ENCODE assay signal across 1 cellular context in genomic region chr20:52191436-52192295, GRCh38.
TF ChIP-seq lines count a peak whose summit lies in the region.

ZFP64 (minus strand) TSS chr20:52191779; CDS start chr20:52191636, 143 bp downstream.

TF ChIP-seq in HepG2, 621 proteins besides CTCF, POLR2A, EP300 and RAD21 (continued from another document and continues in another):
- TF ChIP-seq ZNF280D (CRISPR knock-in tag; IDR thresholded peaks at IDR 0.05) (no peak; the same call in 1 of the 2 replicates), ZNF891 (CRISPR knock-in tag; IDR thresholded peaks at IDR 0.05) (peak; percentile 20; the same call in 1 of the 2 replicates), ZFX (CRISPR knock-in tag; IDR thresholded peaks at IDR 0.05; ENCODE audit: low read depth) (peak; percentile 99), GABPA (IDR thresholded peaks at IDR 0.05; ENCODE audit: low read depth, low read length) (peak; percentile 74), GABPA (CRISPR knock-in tag; IDR thresholded peaks at IDR 0.05; ENCODE audit: low read depth) (peak; percentile 90), TAF1 (CRISPR knock-in tag; IDR thresholded peaks at IDR 0.05) (peak; percentile 62; the same call in 1 of the 2 replicates), YEATS2 (CRISPR knock-in tag; IDR thresholded peaks at IDR 0.05; ENCODE audit: borderline replicate concordance) (no peak; the same call in none of the 2 replicates), U2AF1 (optimal IDR thresholded peaks at IDR 0.05; ENCODE audit: low read depth, low read length) (peak; percentile 82), SIN3B (IDR thresholded peaks at IDR 0.05; ENCODE audit: low read length) (no peak), GTF3A (CRISPR knock-in tag; conservative IDR thresholded peaks at IDR 0.05) (0 out of 2 replicates have a peak, but pooled peaks have one; percentile 31), ZNF24 (IDR thresholded peaks at IDR 0.05) (no peak), RBAK (CRISPR knock-in tag; IDR thresholded peaks at IDR 0.05) (no peak), ZNF432 (CRISPR knock-in tag; IDR thresholded peaks at IDR 0.05; ENCODE audit: borderline replicate concordance) (0 out of 2 replicates have a peak, but pooled peaks have one; percentile 31), SMAD1 (CRISPR knock-in tag; IDR thresholded peaks at IDR 0.05; ENCODE audit: borderline replicate concordance, low read depth) (peak; percentile 96; the same call in 1 of the 2 replicates), ASH2L (IDR thresholded peaks at IDR 0.05; ENCODE audit: insufficient read length, low read depth, low read length) (peak; percentile 98), MBD4 (IDR thresholded peaks at IDR 0.05; ENCODE audit: borderline replicate concordance, low read length) (no peak), ATF7-NPFF (CRISPR knock-in tag; IDR thresholded peaks at IDR 0.05; ENCODE audit: low read depth) (peak; percentile 72), ZFP41 (CRISPR knock-in tag; IDR thresholded peaks at IDR 0.05; ENCODE audit: borderline replicate concordance) (peak; percentile 88; the same call in 1 of the 2 replicates), SAFB2 (CRISPR knock-in tag; IDR thresholded peaks at IDR 0.05; ENCODE audit: borderline replicate concordance, low read depth) (peak; percentile 62; the same call in 1 of the 2 replicates), GABPB1 (CRISPR knock-in tag; IDR thresholded peaks at IDR 0.05) (peak; percentile 92), ZNF816 (CRISPR knock-in tag; IDR thresholded peaks at IDR 0.05; ENCODE audit: borderline replicate concordance) (peak; percentile 55; the same call in 1 of the 2 replicates), SMYD3 (CRISPR knock-in tag; IDR thresholded peaks at IDR 0.05) (peak; percentile 63; the same call in 1 of the 2 replicates), CAMTA2 (CRISPR knock-in tag; IDR thresholded peaks at IDR 0.05; ENCODE audit: borderline replicate concordance) (peak; percentile 73), HDAC6 (IDR thresholded peaks at IDR 0.05; ENCODE audit: low read depth, low read length) (no peak), ZNF546 (CRISPR knock-in tag; conservative IDR thresholded peaks at IDR 0.05) (peak; percentile 90), ZSCAN25 (CRISPR knock-in tag; IDR thresholded peaks at IDR 0.05) (peak; percentile 12; the same call in 1 of the 2 replicates), ZNF703 (CRISPR knock-in tag; IDR thresholded peaks at IDR 0.05; ENCODE audit: borderline replicate concordance) (peak; percentile 92; the same call in 1 of the 2 replicates), KLF15 (CRISPR knock-in tag; IDR thresholded peaks at IDR 0.05; ENCODE audit: borderline replicate concordance) (no peak), TAF15 (IDR thresholded peaks at IDR 0.05; ENCODE audit: low read depth, low read length, poor library complexity, severe bottlenecking) (peak; percentile 82), ZNF230 (CRISPR knock-in tag; IDR thresholded peaks at IDR 0.05) (peak; percentile 75; the same call in 1 of the 2 replicates), ZNF616 (CRISPR knock-in tag; IDR thresholded peaks at IDR 0.05; ENCODE audit: low read depth) (peak; percentile 76; the same call in 1 of the 2 replicates), ZNF207 (IDR thresholded peaks at IDR 0.05; ENCODE audit: borderline replicate concordance) (no peak), ZNF280B (CRISPR knock-in tag; IDR thresholded peaks at IDR 0.05; ENCODE audit: borderline replicate concordance) (0 out of 2 replicates have a peak, but pooled peaks have one; percentile 50), MEIS2 (CRISPR knock-in tag; IDR thresholded peaks at IDR 0.05) (peak; percentile 54), USF2 (IDR thresholded peaks at IDR 0.05; ENCODE audit: low read depth, low read length) (no peak), USF2 (CRISPR knock-in tag; IDR thresholded peaks at IDR 0.05; ENCODE audit: borderline replicate concordance) (0 out of 2 replicates have a peak, but pooled peaks have one; percentile 10), ZBED4 (CRISPR knock-in tag; IDR thresholded peaks at IDR 0.05; ENCODE audit: borderline replicate concordance) (peak; percentile 78), ZFP91 (CRISPR knock-in tag; IDR thresholded peaks at IDR 0.05; ENCODE audit: borderline replicate concordance) (peak; percentile 94), ZBTB2 (CRISPR knock-in tag; IDR thresholded peaks at IDR 0.05; ENCODE audit: low read depth) (peak; percentile 75; the same call in 1 of the 2 replicates), ZNF343 (CRISPR knock-in tag; IDR thresholded peaks at IDR 0.05) (peak; percentile 59; the same call in 1 of the 2 replicates), NAIF1 (CRISPR knock-in tag; IDR thresholded peaks at IDR 0.05; ENCODE audit: borderline replicate concordance) (no peak; the same call in 1 of the 2 replicates), KAT7 (CRISPR knock-in tag; IDR thresholded peaks at IDR 0.05; ENCODE audit: borderline replicate concordance) (peak; percentile 83), U2AF2 (IDR thresholded peaks at IDR 0.05; ENCODE audit: low read depth, low read length) (0 out of 2 replicates have a peak, but pooled peaks have one; percentile 82), EZH2 (conservative IDR thresholded peaks at IDR 0.05; ENCODE audit: low read depth, low read length) (no peak), ATF3 (CRISPR knock-in tag; IDR thresholded peaks at IDR 0.05) (peak; percentile 37; the same call in 1 of the 2 replicates), TCF12 (IDR thresholded peaks at IDR 0.05) (no peak), TCF12 (CRISPR knock-in tag; IDR thresholded peaks at IDR 0.05) (peak; percentile 84; the same call in 1 of the 2 replicates), TFDP1 (CRISPR knock-in tag; IDR thresholded peaks at IDR 0.05; ENCODE audit: borderline replicate concordance) (peak; percentile 60; the same call in 1 of the 2 replicates), REXO4 (CRISPR knock-in tag; IDR thresholded peaks at IDR 0.05; ENCODE audit: borderline replicate concordance) (peak; percentile 87; the same call in 1 of the 2 replicates), DNMT1 (CRISPR knock-in tag; IDR thresholded peaks at IDR 0.05) (peak; percentile 78)
